Comparison of ENCODE assay signal across 16 cellular contexts in genomic region chr20:57664924-57665588, GRCh38. TPM values are rescaled to one million over a fixed set of nuclear protein-coding genes. Genes with fewer than 3 reads are reported as not detected.
"Had no signal": no experiment of that assay in that cellular context is flagged by ENCODE, and none has a peak within 500 bp of the region (broad histone marks: within the 10 kb centered on the region; RNA-seq: fewer than 3 reads in every experiment).

No MANE protein-coding gene starts in this region.

- H3K27ac Mint-ChIP-seq: activated CD8-positive, alpha-beta T cell treated with anti-CD3 and anti-CD28 coated beads for 36 hours; activated naive CD4-positive, alpha-beta T cell treated with anti-CD3 and anti-CD28 coated beads for 36 hours; activated T-helper 1 cell treated with anti-CD3 and anti-CD28 coated beads, Interleukin-12 subunit alpha, Interleukin-12 subunit beta, Interleukin-2, Interleukin-4 antibody, amounts not matched to agents 30 ng/mL and 10 ng/mL and 1 ng/mL, durations not matched to agents 14 hours and 24 hours and 36 hours; neural progenitor cell; T-cell had no signal

- H3K9me3 ChIP-seq: colonic mucosa, heart left ventricle had no signal

- ATAC-seq: activated CD8-positive, alpha-beta T cell treated with anti-CD3 and anti-CD28 coated beads for 36 hours; heart left ventricle; stimulated activated naive B cell treated with anti-CD40 and anti-IgM and Interleukin-4, amounts not matched to agents 10 μg/mL and 1 μg/mL and 100 μg/mL, for 72 hours; T-cell had no signal

- H3K79me2 ChIP-seq: parathyroid adenoma had no signal

- DNase-seq: activated CD4-positive, alpha-beta T cell treated with anti-CD3 and anti-CD28 coated beads for 4 hours; activated CD8-positive, alpha-beta T cell treated with anti-CD3 and anti-CD28 coated beads for 36 hours; activated naive CD4-positive, alpha-beta T cell treated with anti-CD3 and anti-CD28 coated beads for 36 hours; colonic mucosa; effector CD4-positive, alpha-beta T cell; foreskin melanocyte; stimulated activated CD4-positive, alpha-beta T cell treated with anti-CD3 and anti-CD28 coated beads, Interleukin-1b, Interleukin-23, amount 100 ng/mL, for 48 hours; stimulated activated naive B cell treated with anti-CD40 and anti-IgM and Interleukin-4, amounts not matched to agents 10 μg/mL and 1 μg/mL and 100 μg/mL, for 72 hours; T-cell; T1000 had no signal

- H3K36me3 Mint-ChIP-seq: neural progenitor cell, T-cell had no signal

- H3K27ac ChIP-seq: cardiac muscle cell, colonic mucosa, heart left ventricle, neural progenitor cell, parathyroid adenoma had no signal

- H3K4me2 ChIP-seq: neural progenitor cell had no signal

- H3K4me3 ChIP-seq: cardiac muscle cell, colonic mucosa, heart left ventricle, neural progenitor cell had no signal

- H3K4me3 Mint-ChIP-seq: activated CD8-positive, alpha-beta T cell treated with anti-CD3 and anti-CD28 coated beads for 36 hours; activated naive CD4-positive, alpha-beta T cell treated with anti-CD3 and anti-CD28 coated beads for 36 hours; activated T-helper 1 cell treated with anti-CD3 and anti-CD28 coated beads, Interleukin-12 subunit alpha, Interleukin-12 subunit beta, Interleukin-2, Interleukin-4 antibody, amounts not matched to agents 30 ng/mL and 10 ng/mL and 1 ng/mL, durations not matched to agents 14 hours and 24 hours and 36 hours; neural progenitor cell; stimulated activated naive B cell treated with anti-CD40 and anti-IgM and Interleukin-4, amounts not matched to agents 10 μg/mL and 1 μg/mL and 100 μg/mL, for 72 hours; T-cell had no signal

- H3K36me3 ChIP-seq: cardiac muscle cell, colonic mucosa, heart left ventricle, neural progenitor cell had no signal

- H3K27me3 ChIP-seq: cardiac muscle cell, colonic mucosa, heart left ventricle, neural progenitor cell had no signal

- H2AFZ ChIP-seq: neural progenitor cell, parathyroid adenoma had no signal

- H3K27me3 Mint-ChIP-seq: activated CD8-positive, alpha-beta T cell treated with anti-CD3 and anti-CD28 coated beads for 36 hours; stimulated activated naive B cell treated with anti-CD40 and anti-IgM and Interleukin-4, amounts not matched to agents 10 μg/mL and 1 μg/mL and 100 μg/mL, for 72 hours; T-cell had no signal

- H3K4me1 ChIP-seq: colonic mucosa had no signal

- H3K9me3 Mint-ChIP-seq: activated CD8-positive, alpha-beta T cell treated with anti-CD3 and anti-CD28 coated beads for 36 hours; activated naive CD4-positive, alpha-beta T cell treated with anti-CD3 and anti-CD28 coated beads for 36 hours; activated T-helper 1 cell treated with anti-CD3 and anti-CD28 coated beads, Interleukin-12 subunit alpha, Interleukin-12 subunit beta, Interleukin-2, Interleukin-4 antibody, amounts not matched to agents 30 ng/mL and 10 ng/mL and 1 ng/mL, durations not matched to agents 14 hours and 24 hours and 36 hours; neural progenitor cell; stimulated activated naive B cell treated with anti-CD40 and anti-IgM and Interleukin-4, amounts not matched to agents 10 μg/mL and 1 μg/mL and 100 μg/mL, for 72 hours; T-cell had no signal

RNA-seq across cellular contexts. Expression of gene ZBP1, which starts 44.8 kb away (rescaled TPM):
- total RNA-seq: cardiac muscle cell, endothelial cell of umbilical vein had no signal
- polyA plus RNA-seq: cardiac muscle cell, endothelial cell of umbilical vein had no signal
